In the genomic region with DNA sequence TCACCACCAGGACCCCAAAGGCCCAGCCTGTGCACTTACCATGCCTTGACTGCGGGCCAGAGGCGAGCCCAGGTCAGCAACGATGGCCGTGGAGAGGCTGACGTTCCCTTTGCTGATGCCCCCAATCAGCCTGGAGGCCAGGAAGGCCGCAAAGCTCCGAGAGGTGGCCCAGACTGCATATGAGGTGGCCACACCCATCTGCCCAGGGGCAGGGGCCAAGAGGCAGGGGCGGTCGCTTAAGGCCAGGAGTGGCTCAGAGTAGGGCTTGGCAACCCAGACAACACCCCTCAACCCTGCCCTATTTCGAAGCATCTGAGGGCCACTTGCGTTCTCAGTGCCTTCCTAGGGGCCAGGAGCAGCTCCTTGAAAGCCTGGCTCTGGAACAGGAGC, we compare ENCODE assay signal across 1 cellular context.
TF ChIP-seq lines count a peak whose summit lies in the region.

No MANE protein-coding gene starts in this region.

TF ChIP-seq in GM23338, 12 proteins besides CTCF, POLR2A, EP300 and RAD21 (continued from another document):
- TF ChIP-seq ZNF462 (CRISPR knock-in tag; IDR thresholded peaks at IDR 0.05) (no peak), JUNB (IDR thresholded peaks at IDR 0.05; ENCODE audit: unreplicated experiment) (no peak)
TF ChIP-seq in GM23338: peak in this region for 0.
